Comparison of ENCODE assay signal across 34 cellular contexts in genomic region chr15:43070249-43070648, GRCh38.
"Had no signal": no experiment of that assay in that cellular context is flagged by ENCODE, and none has a peak within 500 bp of the region (broad histone marks: within the 10 kb centered on the region; RNA-seq: fewer than 3 reads in every experiment).

No MANE protein-coding gene starts in this region.

- H3K4me3 ChIP-seq: MG63 had no signal

- H3K9ac ChIP-seq: KMS-11 had no signal

- DNase-seq: Karpas-422, Kasumi-1, KG1, MG63, MM.1S, MV-4-11, NCI-H1048, NCI-H1092, NCI-H1092 treated with DMSO at 0.1 percent for 48 hours, NCI-H1105, NCI-H1105 treated with DMSO at 0.1 percent for 48 hours, NCI-H1417, NCI-H1417 treated with DMSO at 0.1 percent for 48 hours, NCI-H1436, NCI-H1436 treated with DMSO at 0.1 percent for 48 hours, NCI-H146, NCI-H1694, NCI-H1694 treated with DMSO at 0.1 percent for 48 hours, NCI-H187, NCI-H187 treated with DMSO at 0.1 percent for 48 hours, NCI-H1930, NCI-H2029, NCI-H2029 treated with DMSO at 0.1 percent for 48 hours, NCI-H2081, NCI-H2081 treated with DMSO at 0.1 percent for 48 hours, NCI-H2107, NCI-H2171, NCI-H2171 treated with DMSO at 0.1 percent for 48 hours, NCI-H2227 treated with DMSO at 0.1 percent for 48 hours, NCI-H226, NCI-H345, NCI-H446, NCI-H446 treated with DMSO at 0.1 percent for 48 hours had no signal

- H3K4me2 ChIP-seq: KMS-11 had no signal

- H3K27ac ChIP-seq: KMS-11 had no signal

- H3K27me3 ChIP-seq: MG63 had no signal

- H3K9me3 ChIP-seq: MG63 had no signal
